In genomic region chr12:29750928-29751220, GRCh38 we compare ENCODE assay signal across 20 cellular contexts. TPM values are rescaled to one million over a fixed set of nuclear protein-coding genes. Genes with fewer than 3 reads are reported as not detected.
A peak's percentile ranks its signal among the peaks of the same experiment; 100 is the strongest.
DNase-seq lines count a peak whose midpoint lies in the region; ATAC-seq and TF ChIP-seq lines count a peak whose summit lies in the region.
"Had no signal": no experiment of that assay in that cellular context is flagged by ENCODE, and none has a peak within 500 bp of the region (broad histone marks: within the 10 kb centered on the region; RNA-seq: fewer than 3 reads in every experiment).

No MANE protein-coding gene starts in this region.

- no peaks in the 10 kb centered on the region for H3K9me3 Mint-ChIP-seq in activated T-cell treated with anti-CD3 and anti-CD28 coated beads, Interleukin-2, amount 50 U/mL, for 4 hours
- H3K9me3 Mint-ChIP-seq: GM23338, H9 had no signal

- H3K36me3 ChIP-seq in ACC112 (ENCODE audit: insufficient read depth, low read length) (peaks cover 79% of the 10 kb centered on the region), OCI-LY3 (replicated peaks; ENCODE audit: low read depth, low read length) (no peaks in the 10 kb centered on the region)

- intact Hi-C loops in dorsolateral prefrontal cortex (cut with DNase I): no loop called here

- DNase-seq in RKO (ENCODE audit: low spot score) (no peak), dorsolateral prefrontal cortex (no peak)
- no peak for DNase-seq in activated T-cell treated with anti-CD3 and anti-CD28 coated beads, Interleukin-2, amount 50 U/mL, for 4 hours
- DNase-seq: 8988T; C1 segment of cervical spinal cord; Calu3; CD4-positive, alpha-beta memory T cell; COR-L47; DMS153; DND-41; H9; HFFc6 had no signal

- H3K9ac ChIP-seq in OCI-LY3 (ENCODE audit: low read length): peak overlapping the region; percentile 17; the same call in 1 of the 2 replicates

- H3K4me3 ChIP-seq in ACC112 (ENCODE audit: low read depth, low read length) (no peak overlapping the region), OCI-LY3 (ENCODE audit: low read length) (peak overlapping the region; percentile 40), dorsolateral prefrontal cortex (no peak overlapping the region)
- H3K4me3 ChIP-seq: A549, GM23338 had no signal

- TF ChIP-seq CTCF in OCI-LY3 (IDR thresholded peaks at IDR 0.05; ENCODE audit: low read depth, low read length): no peak
- no peak for TF ChIP-seq CTCF in dorsolateral prefrontal cortex (IDR thresholded peaks at IDR 0.05 in 54 of 56, conservative IDR thresholded peaks at IDR 0.05 in 2 of 56; ENCODE audit: low read depth in 1 of 56, partially characterized antibody in 56 of 56)

- ATAC-seq in HG02943 (IDR thresholded peaks at IDR 0.05; ENCODE audit: low read depth, unreplicated experiment): peak; percentile 8
- ATAC-seq in HG03354 (IDR thresholded peaks at IDR 0.05; ENCODE audit: poor library complexity, severe bottlenecking, unreplicated experiment): no peak
- no peak for ATAC-seq in activated T-cell treated with anti-CD3 and anti-CD28 coated beads, Interleukin-2, amount 50 U/mL, for 4 hours
- ATAC-seq: A549, HCT116 had no signal

- H3K36me3 Mint-ChIP-seq in activated T-cell treated with anti-CD3 and anti-CD28 coated beads, Interleukin-2, amount 50 U/mL, for 4 hours (ENCODE audit: insufficient read depth): no peaks in the 10 kb centered on the region
- H3K36me3 Mint-ChIP-seq: CD4-positive, alpha-beta memory T cell had no signal

- in situ Hi-C loops in GM18951 (cut with MboI; ENCODE audit: low sequenced_read_pairs, unreplicated experiment): no loop called here

- H3K79me2 ChIP-seq in ACC112 (ENCODE audit: control insufficient read depth, insufficient read depth, low read length, unreplicated experiment) (peaks cover 27% of the 10 kb centered on the region), OCI-LY3 (ENCODE audit: low read length) (no peaks in the 10 kb centered on the region)

- no peaks in the 10 kb centered on the region for H3K4me1 Mint-ChIP-seq in activated T-cell treated with anti-CD3 and anti-CD28 coated beads, Interleukin-2, amount 50 U/mL, for 4 hours (ENCODE audit: low read depth)
- H3K4me1 Mint-ChIP-seq: CD4-positive, alpha-beta memory T cell had no signal

- no peaks in the 10 kb centered on the region for H3K9me3 ChIP-seq in OCI-LY3 (ENCODE audit: insufficient read depth, low read length)
- H3K9me3 ChIP-seq: A549 had no signal

- H2AFZ ChIP-seq in ACC112 (ENCODE audit: low read length, unreplicated experiment): no peak overlapping the region
- H2AFZ ChIP-seq in OCI-LY3 (ENCODE audit: low read depth, low read length): peak overlapping the region; percentile 89
- H2AFZ ChIP-seq: GM23338 had no signal

- peak overlapping the region; percentile 12; the same call in 1 of the 2 replicates for H3K27ac ChIP-seq in ACC112 (ENCODE audit: low read depth, low read length)
- H3K27ac ChIP-seq in OCI-LY3 (ENCODE audit: low read length): peak overlapping the region; percentile 46
- peak overlapping the region in 1 of 59 donors; percentile 2 for H3K27ac ChIP-seq in dorsolateral prefrontal cortex
- H3K27ac ChIP-seq: A549 had no signal

- H3K4me1 ChIP-seq in ACC112 (ENCODE audit: control insufficient read depth, insufficient read depth, low read length, unreplicated experiment) (peaks cover 41% of the 10 kb centered on the region), OCI-LY3 (ENCODE audit: low read length) (peaks cover 25% of the 10 kb centered on the region)
- H3K4me1 ChIP-seq: A549 had no signal

- no peaks in the 10 kb centered on the region for H4K20me1 ChIP-seq in OCI-LY3 (ENCODE audit: insufficient read depth, low read length)

- no peaks in the 10 kb centered on the region for H3K27me3 ChIP-seq in ACC112 (ENCODE audit: insufficient read depth, low read length)
- no peaks in the 10 kb centered on the region for H3K27me3 ChIP-seq in OCI-LY3 (ENCODE audit: low read depth, low read length)
- H3K27me3 ChIP-seq in dorsolateral prefrontal cortex: no peaks in the 10 kb centered on the region

- peaks cover 4% of the 10 kb centered on the region for H3K27me3 Mint-ChIP-seq in activated T-cell treated with anti-CD3 and anti-CD28 coated beads, Interleukin-2, amount 50 U/mL, for 4 hours (ENCODE audit: low read depth)

- no peak overlapping the region for H3K4me3 Mint-ChIP-seq in activated T-cell treated with anti-CD3 and anti-CD28 coated beads, Interleukin-2, amount 50 U/mL, for 4 hours
- H3K4me3 Mint-ChIP-seq: CD4-positive, alpha-beta memory T cell; GM23338; H9; HFFc6 had no signal

- peak overlapping the region; percentile 67 for H3K4me2 ChIP-seq in OCI-LY3 (ENCODE audit: low read length)
- H3K4me2 ChIP-seq: A549, GM23338 had no signal

- TF ChIP-seq POLR2A in GM18951 (IDR thresholded peaks at IDR 0.05; ENCODE audit: extremely low read depth, insufficient read depth, insufficient read length): peak; percentile 34

RNA-seq across cellular contexts. Expression of gene TMTC1, which starts 32.9 kb away (rescaled TPM):
- total RNA-seq in dorsolateral prefrontal cortex: 10 to 100 TPM; 19.4 to 75.1 (median 45.5) TPM
- under 1 TPM; 0.11 to 0.24 (median 0.13) TPM for total RNA-seq in activated T-cell treated with anti-CD3 and anti-CD28 coated beads, Interleukin-2, amount 50 U/mL, for 4 hours
- total RNA-seq: CD4-positive, alpha-beta memory T cell; HFFc6 had no signal

Comparison
In these comparisons a context has a peak if more than half of its experiments do, and no peak if none do; other contexts are left out.
1. RNA of gene TMTC1, which starts 32.9 kb away (total RNA-seq): 19.4 to 75.1 TPM in dorsolateral prefrontal cortex; 0.11 to 0.24 TPM in activated T-cell treated with anti-CD3 and anti-CD28 coated beads, Interleukin-2, amount 50 U/mL, for 4 hours; every median in the first group is over 10 times any median in the second.